Comparison of ENCODE assay signal across 1 cellular context in the genomic region with DNA sequence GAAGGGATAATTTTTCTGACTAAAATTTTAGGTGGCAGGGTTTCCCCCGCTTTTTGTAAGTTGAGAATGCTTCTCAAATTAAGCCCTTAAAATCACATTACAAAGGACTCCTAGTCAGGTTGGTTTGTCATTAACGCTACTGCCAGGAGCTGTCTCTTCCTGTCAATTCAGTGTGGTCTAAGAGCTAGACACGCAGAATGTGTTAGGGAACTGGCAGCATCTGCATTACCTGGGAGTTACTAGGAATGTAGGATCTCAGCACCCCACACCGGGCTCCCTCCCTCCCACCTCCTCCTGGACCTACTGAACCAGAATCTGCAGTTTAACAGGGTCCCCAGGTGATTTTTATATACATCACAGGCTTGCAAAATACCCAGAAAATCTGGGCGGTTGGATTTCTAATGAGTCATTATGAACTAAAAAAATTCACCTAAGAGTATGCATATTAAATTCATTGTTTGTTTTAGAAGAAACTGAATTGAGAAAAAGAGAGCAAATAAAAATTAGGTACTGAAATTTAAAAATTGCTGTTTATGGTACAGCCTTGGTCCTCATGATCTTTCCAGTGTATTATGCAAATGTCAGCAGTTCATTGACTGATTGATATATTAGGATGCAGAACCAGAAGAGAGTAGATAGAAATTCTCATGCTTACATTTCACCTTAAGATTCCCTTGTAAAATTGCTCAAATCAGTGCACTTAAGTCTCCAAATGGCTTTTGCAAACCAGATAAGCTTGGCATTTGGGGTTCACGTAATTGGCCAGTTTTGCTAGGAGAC.
TF ChIP-seq lines count a peak whose summit lies in the region.

No MANE protein-coding gene starts in this region.

TF ChIP-seq in HepG2, 621 proteins besides CTCF, POLR2A, EP300 and RAD21 (continued from another document):
- TF ChIP-seq REPIN1 (CRISPR knock-in tag; IDR thresholded peaks at IDR 0.05; ENCODE audit: borderline replicate concordance, low read depth) (no peak), MAFK (conservative IDR thresholded peaks at IDR 0.05 in 1 of 2, IDR thresholded peaks at IDR 0.05 in 1 of 2; ENCODE audit: low read length in 2 of 2) (peak; percentile 64 to 77), SRY (CRISPR knock-in tag; IDR thresholded peaks at IDR 0.05) (no peak), MAFF (IDR thresholded peaks at IDR 0.05; ENCODE audit: low read depth, low read length) (peak; percentile 58; the same call in 1 of the 2 replicates)
